Comparison of ENCODE assay signal across 8 cellular contexts in the genomic region with DNA sequence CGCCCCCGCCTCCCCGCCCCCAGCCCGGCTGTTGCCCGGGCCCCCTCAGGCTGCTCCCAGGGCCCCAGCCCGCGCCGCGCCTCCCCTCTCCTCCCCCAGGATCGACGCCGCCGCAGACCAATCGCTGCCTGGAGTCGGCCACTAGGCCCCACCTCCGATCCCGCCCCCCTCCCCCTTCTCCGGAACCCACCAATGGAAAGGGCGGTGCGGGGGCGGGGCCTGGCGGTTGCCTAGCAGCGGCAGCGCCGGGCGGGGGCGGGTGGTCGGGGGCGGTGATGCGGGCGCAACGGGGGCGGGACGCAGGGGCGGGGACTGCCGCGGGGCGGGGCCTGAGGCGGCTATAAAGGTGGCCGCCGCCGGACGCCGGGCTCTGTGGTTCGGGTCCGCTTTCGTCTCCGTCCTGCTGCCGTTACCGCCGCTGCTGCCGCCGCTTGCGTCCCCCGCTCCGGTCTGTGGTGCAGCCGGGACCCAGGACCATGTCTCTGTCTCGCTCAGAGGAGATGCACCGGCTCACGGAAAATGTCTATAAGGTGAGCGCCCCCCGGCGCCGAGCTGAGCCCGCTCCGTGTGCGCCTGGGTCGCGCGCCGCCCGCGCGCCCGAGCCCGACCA.
DNase-seq lines count a peak whose midpoint lies in the region; ATAC-seq lines count a peak whose summit lies in the region.

BAIAP2 (plus strand) TSS at position 373 of the 610 bp plus-strand sequence; CDS start at position 477, 104 bp downstream.

- no peaks in the 10 kb centered on the region for H3K36me3 ChIP-seq in ACC112 (ENCODE audit: insufficient read depth, low read length)

- H2AFZ ChIP-seq in ACC112 (ENCODE audit: low read length, unreplicated experiment) = peak within 1 kb of the TSS; percentile 85

- H3K27me3 ChIP-seq in ACC112 (ENCODE audit: insufficient read depth, low read length) (no peaks in the 10 kb centered on the region), layer of hippocampus (ENCODE audit: control insufficient read depth, insufficient read depth, low read length) (no peaks in the 10 kb centered on the region)

- ATAC-seq in GM18868 (IDR thresholded peaks at IDR 0.05; ENCODE audit: unreplicated experiment) = peak; percentile 71
- peak; percentile 56 for ATAC-seq in HG03342 (IDR thresholded peaks at IDR 0.05; ENCODE audit: unreplicated experiment)

- H3K4me3 ChIP-seq in ACC112 (ENCODE audit: low read depth, low read length) = peak within 1 kb of the TSS; percentile 84

- peaks cover 10% of the 10 kb centered on the region for H3K4me1 ChIP-seq in ACC112 (ENCODE audit: control insufficient read depth, insufficient read depth, low read length, unreplicated experiment)

- peaks cover 24% of the 10 kb centered on the region for H3K79me2 ChIP-seq in ACC112 (ENCODE audit: control insufficient read depth, insufficient read depth, low read length, unreplicated experiment)

- H3K27ac ChIP-seq in ACC112 (ENCODE audit: low read depth, low read length) (no peak within 1 kb of the TSS), cingulate gyrus (ENCODE audit: low read depth, low read length) (peak within 1 kb of the TSS; percentile 47), layer of hippocampus (ENCODE audit: low read depth, low read length) (peak within 1 kb of the TSS; percentile 57)

- peak; percentile 92 to 98 for DNase-seq in NCI-H446 (lab: John Stamatoyannopoulos, UW)
- DNase-seq in activated CD4-positive, alpha-beta T cell treated with anti-CD3 and anti-CD28 coated beads for 48 hours = peak; percentile 98
- DNase-seq in stimulated activated CD4-positive, alpha-beta T cell treated with anti-CD3 and anti-CD28 coated beads, Interleukin-15, amount 100 ng/mL, for 48 hours (ENCODE audit: low read depth in 2 of 2) = peak; percentile 94 to 96
